In genomic region chrX:8345473-8345872, GRCh38 we compare ENCODE assay signal across 28 cellular contexts.
DNase-seq lines count a peak whose midpoint lies in the region; ATAC-seq and TF ChIP-seq lines count a peak whose summit lies in the region.
"Had no signal": no experiment of that assay in that cellular context is flagged by ENCODE, and none has a peak within 500 bp of the region (broad histone marks: within the 10 kb centered on the region; RNA-seq: fewer than 3 reads in every experiment).

No MANE protein-coding gene starts in this region.

- ATAC-seq in esophagus mucosa (peak; percentile 37), GM21526 (IDR thresholded peaks at IDR 0.05; ENCODE audit: low FRiP score, unreplicated experiment) (no peak)
- ATAC-seq: activated CD4-positive, alpha-beta T cell treated with anti-CD3 and anti-CD28 coated beads for 36 hours; effector memory CD8-positive, alpha-beta T cell; GM23338; Panc1; stimulated activated memory B cell treated with anti-CD40 and anti-IgM and Interleukin-4, amounts not matched to agents 10 μg/mL and 1 μg/mL and 100 μg/mL, for 72 hours had no signal

- no peaks in the 10 kb centered on the region for H3K27me3 ChIP-seq in tibial artery
- H3K27me3 ChIP-seq: esophagus muscularis mucosa had no signal

- H3K9me3 ChIP-seq in tibial artery = no peaks in the 10 kb centered on the region
- H3K9me3 ChIP-seq: esophagus muscularis mucosa had no signal

- intact Hi-C loops in tibial artery (cut with DNase I; ENCODE audit: low total_unique reads) = no loop called here

- H3K27ac ChIP-seq in tibial artery = no peak overlapping the region
- H3K27ac ChIP-seq: 22Rv1, C4-2B, skin epidermis, VCaP had no signal

- no peak for TF ChIP-seq CTCF in tibial artery (IDR thresholded peaks at IDR 0.05)

- H3K4me1 ChIP-seq in tibial artery = no peaks in the 10 kb centered on the region
- H3K4me1 ChIP-seq: esophagus muscularis mucosa had no signal

- H3K4me3 ChIP-seq in tibial artery = no peak overlapping the region
- H3K4me3 ChIP-seq: esophagus muscularis mucosa, GM23338, skin epidermis had no signal

- DNase-seq in DMS53 (lab: John Stamatoyannopoulos, UW) (peak; percentile 4), DMS53 treated with DMSO at 0.1 percent for 48 hours (lab: John Stamatoyannopoulos, UW; ENCODE audit: unreplicated experiment) (no peak), SW480 (ENCODE audit: low spot score) (peak; percentile 65), renal cortical epithelial cell (ENCODE audit: low read depth) (peak; percentile 84), tibial artery (no peak)
- DNase-seq in activated CD4-positive, alpha-beta T cell treated with anti-CD3 and anti-CD28 coated beads, Interleukin-2, amount 50 U/mL, for 4 hours = no peak
- DNase-seq: activated CD4-positive, alpha-beta T cell treated with anti-CD3 and anti-CD28 coated beads for 36 hours; activated CD8-positive, alpha-beta memory T cell treated with anti-CD3 and anti-CD28 coated beads for 24 hours; activated effector memory CD4-positive, alpha-beta T cell treated with Interleukin-2 at 50 U/mL for 16 hours; COR-L47; DMS79; effector memory CD8-positive, alpha-beta T cell; GDM1; NCI-H1105 treated with DMSO at 0.1 percent for 48 hours; NCI-H187 treated with DMSO at 0.1 percent for 48 hours; NCI-H526; SW 1271; T-helper 9 cell had no signal

- H3K36me3 ChIP-seq in tibial artery = no peaks in the 10 kb centered on the region
- H3K36me3 ChIP-seq: esophagus muscularis mucosa had no signal

Comparison
In these comparisons a context has a peak if more than half of its experiments do, and no peak if none do; other contexts are left out.
1. DNase-seq: peak in DMS53 (single experiment), SW480 (single experiment) and renal cortical epithelial cell (single experiment); none in DMS53 treated with DMSO at 0.1 percent for 48 hours (single experiment), tibial artery (0 of 2) and activated CD4-positive, alpha-beta T cell treated with anti-CD3 and anti-CD28 coated beads, Interleukin-2, amount 50 U/mL, for 4 hours (0 of 2).